In genomic region chr17:81980122-81980521, GRCh38 we compare ENCODE assay signal across 18 cellular contexts. TPM values are rescaled to one million over a fixed set of nuclear protein-coding genes. Genes with fewer than 3 reads are reported as not detected.
A peak's percentile ranks its signal among the peaks of the same experiment; 100 is the strongest.
DNase-seq lines count a peak whose midpoint lies in the region; ATAC-seq and TF ChIP-seq lines count a peak whose summit lies in the region.
"Had no signal": no experiment of that assay in that cellular context is flagged by ENCODE, and none has a peak within 500 bp of the region (broad histone marks: within the 10 kb centered on the region; RNA-seq: fewer than 3 reads in every experiment).

No MANE protein-coding gene starts in this region.

- H3K4me3 ChIP-seq in MG63: no peak overlapping the region
- H3K4me3 ChIP-seq: esophagus squamous epithelium, HAP-1, mucosa of descending colon, ovary, Peyer's patch had no signal

- H3K27ac Mint-ChIP-seq in activated naive CD4-positive, alpha-beta T cell treated with anti-CD3 and anti-CD28 coated beads, Interleukin-2, amount 50 U/mL, for 24 hours: peak overlapping the region; percentile 57
- peak overlapping the region; percentile 22 for H3K27ac Mint-ChIP-seq in glutamatergic neuron (ENCODE audit: unreplicated experiment)
- H3K27ac Mint-ChIP-seq in stimulated activated effector memory CD8-positive, alpha-beta T cell treated with anti-CD3 and anti-CD28 coated beads, Interleukin-12 subunit alpha, Interleukin-12 subunit beta, amount 100 ng/mL, for 72 hours: peak overlapping the region; percentile 70

- no peaks in the 10 kb centered on the region for H3K27me3 ChIP-seq in MG63
- H3K27me3 ChIP-seq: esophagus squamous epithelium, ovary, Peyer's patch had no signal

- in situ Hi-C loops in GM13977 (cut with MboI; ENCODE audit: low pct_unique_long_range_greater_than_20kb, low sequenced_read_pairs, unreplicated experiment): no loop called here

- H3K9me3 ChIP-seq in MG63: no peaks in the 10 kb centered on the region
- H3K9me3 ChIP-seq: esophagus squamous epithelium, HAP-1, mucosa of descending colon, ovary, Peyer's patch, SK-N-SH had no signal

- ATAC-seq in stimulated activated effector memory CD8-positive, alpha-beta T cell treated with anti-CD3 and anti-CD28 coated beads, Interleukin-12 subunit alpha, Interleukin-12 subunit beta, amount 100 ng/mL, for 72 hours: no peak
- ATAC-seq: mucosa of descending colon had no signal

- no peaks in the 10 kb centered on the region for H3K27me3 Mint-ChIP-seq in activated naive CD4-positive, alpha-beta T cell treated with anti-CD3 and anti-CD28 coated beads, Interleukin-2, amount 50 U/mL, for 24 hours
- H3K27me3 Mint-ChIP-seq in glutamatergic neuron (ENCODE audit: unreplicated experiment): peaks cover 10% of the 10 kb centered on the region

- H3K9me3 Mint-ChIP-seq in activated naive CD4-positive, alpha-beta T cell treated with anti-CD3 and anti-CD28 coated beads, Interleukin-2, amount 50 U/mL, for 24 hours: no peaks in the 10 kb centered on the region
- peaks cover 12% of the 10 kb centered on the region for H3K9me3 Mint-ChIP-seq in glutamatergic neuron (ENCODE audit: unreplicated experiment)
- no peaks in the 10 kb centered on the region for H3K9me3 Mint-ChIP-seq in stimulated activated effector memory CD8-positive, alpha-beta T cell treated with anti-CD3 and anti-CD28 coated beads, Interleukin-12 subunit alpha, Interleukin-12 subunit beta, amount 100 ng/mL, for 72 hours

- H3K4me3 Mint-ChIP-seq in activated naive CD4-positive, alpha-beta T cell treated with anti-CD3 and anti-CD28 coated beads, Interleukin-2, amount 50 U/mL, for 24 hours: peak overlapping the region; percentile 4
- H3K4me3 Mint-ChIP-seq in glutamatergic neuron (ENCODE audit: unreplicated experiment): no peak overlapping the region
- no peak overlapping the region for H3K4me3 Mint-ChIP-seq in stimulated activated effector memory CD8-positive, alpha-beta T cell treated with anti-CD3 and anti-CD28 coated beads, Interleukin-12 subunit alpha, Interleukin-12 subunit beta, amount 100 ng/mL, for 72 hours

- DNase-seq in activated naive CD4-positive, alpha-beta T cell treated with anti-CD3 and anti-CD28 coated beads, Interleukin-2, amount 50 U/mL, for 16 hours: no peak
- DNase-seq in RKO (ENCODE audit: low spot score): peak; percentile 37
- DNase-seq in glutamatergic neuron: no peak
- no peak for DNase-seq in stimulated activated effector memory CD8-positive, alpha-beta T cell treated with anti-CD3 and anti-CD28 coated beads, Interleukin-12 subunit alpha, Interleukin-12 subunit beta, amount 100 ng/mL, for 72 hours (ENCODE audit: low spot score in 2 of 2)
- DNase-seq in MG63: no peak
- DNase-seq in GM13977 (ENCODE audit: low spot score): no peak
- DNase-seq in NCI-H1417 treated with DMSO at 0.1 percent for 48 hours (lab: John Stamatoyannopoulos, UW): no peak
- DNase-seq: activated T-cell treated with anti-CD3 and anti-CD28 coated beads, Interleukin-2, amount 50 U/mL, for 1 hour; effector CD4-positive, alpha-beta T cell; esophagus squamous epithelium; mucosa of descending colon; NCI-H1105 treated with DMSO at 0.1 percent for 48 hours; ovary; Peyer's patch; SK-N-SH had no signal

- TF ChIP-seq CTCF in glutamatergic neuron (IDR thresholded peaks at IDR 0.05; ENCODE audit: partially characterized antibody, unreplicated experiment) (no peak), GM13977 (IDR thresholded peaks at IDR 0.05; ENCODE audit: extremely low read depth, insufficient read depth, missing control alignments) (no peak)

- H3K4me1 Mint-ChIP-seq in activated naive CD4-positive, alpha-beta T cell treated with anti-CD3 and anti-CD28 coated beads, Interleukin-2, amount 50 U/mL, for 24 hours: peaks cover 39% of the 10 kb centered on the region
- peaks cover 20% of the 10 kb centered on the region for H3K4me1 Mint-ChIP-seq in glutamatergic neuron (ENCODE audit: low read depth, unreplicated experiment)
- peaks cover 46% of the 10 kb centered on the region for H3K4me1 Mint-ChIP-seq in stimulated activated effector memory CD8-positive, alpha-beta T cell treated with anti-CD3 and anti-CD28 coated beads, Interleukin-12 subunit alpha, Interleukin-12 subunit beta, amount 100 ng/mL, for 72 hours

- H3K36me3 ChIP-seq in MG63: peaks cover 33% of the 10 kb centered on the region
- H3K36me3 ChIP-seq: ovary had no signal

- H3K36me3 Mint-ChIP-seq in activated naive CD4-positive, alpha-beta T cell treated with anti-CD3 and anti-CD28 coated beads, Interleukin-2, amount 50 U/mL, for 24 hours: peaks cover 6% of the 10 kb centered on the region
- H3K36me3 Mint-ChIP-seq in glutamatergic neuron (ENCODE audit: unreplicated experiment): peaks cover under 1% of the 10 kb centered on the region
- H3K36me3 Mint-ChIP-seq in stimulated activated effector memory CD8-positive, alpha-beta T cell treated with anti-CD3 and anti-CD28 coated beads, Interleukin-12 subunit alpha, Interleukin-12 subunit beta, amount 100 ng/mL, for 72 hours: peaks cover 45% of the 10 kb centered on the region

RNA-seq across cellular contexts. Expression of gene ASPSCR1, which starts 2.7 kb away (rescaled TPM):
- total RNA-seq in glutamatergic neuron (ENCODE audit: unreplicated experiment): 51.7 TPM
- total RNA-seq in MG63 (2014; rRNA removed; shearing (Covaris generic); ENCODE audit: low replicate concordance): 43.5 and 78.0 TPM in 2 replicates

RNA-seq across cellular contexts. Expression of gene NOTUM, which starts 19.1 kb away (rescaled TPM):
- total RNA-seq in glutamatergic neuron (ENCODE audit: unreplicated experiment): 39.8 TPM
- 0.66 TPM in 1 of 2 replicates, not detected in the other for total RNA-seq in MG63 (2014; rRNA removed; shearing (Covaris generic); ENCODE audit: low replicate concordance)
- total RNA-seq: glomerular endothelial cell had no signal

RNA-seq across cellular contexts. Expression of gene MYADML2, which starts 33.1 kb away (rescaled TPM):
- 0.69 TPM for total RNA-seq in glutamatergic neuron (ENCODE audit: unreplicated experiment)
- not detected in 2 replicates for total RNA-seq in MG63 (2014; rRNA removed; shearing (Covaris generic); ENCODE audit: low replicate concordance)
- total RNA-seq: esophagus squamous epithelium, glomerular endothelial cell, ovary had no signal

RNA-seq across cellular contexts. Expression of gene CENPX, which starts 42.6 kb away (rescaled TPM):
- 59.9 TPM for total RNA-seq in glutamatergic neuron (ENCODE audit: unreplicated experiment)
- 106 and 181 TPM in 2 replicates for total RNA-seq in MG63 (2014; rRNA removed; shearing (Covaris generic); ENCODE audit: low replicate concordance)

RNA-seq across cellular contexts. Expression of gene LRRC45, which starts 43.0 kb away (rescaled TPM):
- total RNA-seq in glutamatergic neuron (ENCODE audit: unreplicated experiment): 29.6 TPM
- total RNA-seq in MG63 (2014; rRNA removed; shearing (Covaris generic); ENCODE audit: low replicate concordance): 31.7 and 33.0 TPM in 2 replicates

Comparison
In these comparisons a context has a peak if more than half of its experiments do, and no peak if none do; other contexts are left out.
1. RNA of gene NOTUM, which starts 19.1 kb away (total RNA-seq): 39.8 TPM in glutamatergic neuron (single experiment); 0.66 TPM in MG63; every median in the first group is over 10 times any median in the second.
2. Peak in every context shown above with its lines, with median percentiles within 50 percentile points of each other: H3K27ac Mint-ChIP-seq.